1 cellular context compared by ENCODE assay signal in genomic region chr3:185750702-185751101, GRCh38.
TF ChIP-seq lines count a peak whose summit lies in the region.

No MANE protein-coding gene starts in this region.

TF ChIP-seq in H1, 55 proteins besides CTCF, POLR2A, EP300 and RAD21 (continued from another document):
- TF ChIP-seq TAF7 (optimal IDR thresholded peaks at IDR 0.05; ENCODE audit: borderline replicate concordance, low read depth, low read length) (no peak), CREB1 (IDR thresholded peaks at IDR 0.05) (no peak), RNF2 (IDR thresholded peaks at IDR 0.05; ENCODE audit: borderline replicate concordance, low read depth, low read length, missing control alignments, poor library complexity, severe bottlenecking) (no peak), SP4 (IDR thresholded peaks at IDR 0.05; ENCODE audit: low read length) (no peak)
